Comparison of ENCODE assay signal across 13 cellular contexts in the genomic region with DNA sequence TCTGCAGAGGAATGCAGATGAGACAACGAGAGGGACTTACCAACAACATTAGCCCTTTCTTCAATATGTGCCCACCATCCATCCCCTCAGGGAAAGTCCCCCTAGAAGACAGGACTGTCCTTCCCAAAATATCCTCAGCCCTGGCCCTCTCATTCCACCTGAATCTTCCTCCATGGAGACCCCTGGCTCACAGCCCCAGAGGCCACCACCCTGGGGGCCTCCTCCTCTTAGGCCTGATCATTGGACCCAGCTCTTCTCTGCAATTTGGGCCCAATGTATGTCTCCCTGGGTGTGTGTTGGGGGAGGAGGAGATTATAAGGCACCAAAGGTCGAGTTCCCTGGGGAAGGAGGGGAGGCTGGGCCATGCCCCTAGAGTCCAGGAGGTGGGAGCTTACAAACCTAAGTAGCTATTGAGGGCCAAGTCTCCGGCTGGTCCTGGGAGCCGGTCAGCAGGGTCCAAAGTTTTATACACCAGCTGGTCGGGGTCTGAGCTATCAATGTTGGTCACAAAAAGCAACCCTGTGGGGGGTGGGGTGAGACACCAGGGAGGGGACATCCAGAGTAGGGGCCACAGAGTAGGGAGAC.
"Had no signal": no experiment of that assay in that cellular context is flagged by ENCODE, and none has a peak within 500 bp of the region (broad histone marks: within the 10 kb centered on the region; RNA-seq: fewer than 3 reads in every experiment).

No MANE protein-coding gene starts in this region.

- H3K36me3 ChIP-seq: colonic mucosa, prostate gland had no signal

- H3K9me3 Mint-ChIP-seq: activated CD4-positive, alpha-beta memory T cell treated with anti-CD3 and anti-CD28 coated beads for 36 hours; activated T-cell treated with anti-CD3 and anti-CD28 coated beads, Interleukin-2, amount 50 U/mL, for 4 hours; immature natural killer cell; naive thymus-derived CD8-positive, alpha-beta T cell; T-cell had no signal

- H3K4me1 ChIP-seq: colonic mucosa, prostate gland had no signal

- H3K27ac Mint-ChIP-seq: activated CD4-positive, alpha-beta memory T cell treated with anti-CD3 and anti-CD28 coated beads for 36 hours; T-cell had no signal

- H3K27ac ChIP-seq: cardiac muscle cell, colonic mucosa, prostate gland had no signal

- H3K27me3 ChIP-seq: cardiac muscle cell, colonic mucosa had no signal

- ATAC-seq: activated T-cell treated with anti-CD3 and anti-CD28 coated beads, Interleukin-2, amount 50 U/mL, for 4 hours; mucosa of descending colon; naive thymus-derived CD8-positive, alpha-beta T cell; T-cell had no signal

- H3K4me3 ChIP-seq: cardiac muscle cell, colonic mucosa, mucosa of descending colon, prostate gland had no signal

- DNase-seq: activated CD4-positive, alpha-beta memory T cell treated with anti-CD3 and anti-CD28 coated beads for 36 hours; activated gamma-delta T cell treated with Interleukin-2 at 50 U/mL for 16 hours; activated T-cell treated with anti-CD3 and anti-CD28 coated beads, Interleukin-2, amount 50 U/mL, for 4 hours; colonic mucosa; effector CD8-positive, alpha-beta T cell; immature natural killer cell; T-cell; T1000; trophoblast cell had no signal

- H3K4me1 Mint-ChIP-seq: immature natural killer cell, T-cell had no signal

- H3K9me3 ChIP-seq: colonic mucosa, mucosa of descending colon, prostate gland had no signal

- H3K4me3 Mint-ChIP-seq: activated CD4-positive, alpha-beta memory T cell treated with anti-CD3 and anti-CD28 coated beads for 36 hours; activated T-cell treated with anti-CD3 and anti-CD28 coated beads, Interleukin-2, amount 50 U/mL, for 4 hours; immature natural killer cell; naive thymus-derived CD8-positive, alpha-beta T cell; T-cell had no signal

- H3K27me3 Mint-ChIP-seq: activated CD4-positive, alpha-beta memory T cell treated with anti-CD3 and anti-CD28 coated beads for 36 hours; naive thymus-derived CD8-positive, alpha-beta T cell had no signal

- H3K36me3 Mint-ChIP-seq: activated CD4-positive, alpha-beta memory T cell treated with anti-CD3 and anti-CD28 coated beads for 36 hours; immature natural killer cell; naive thymus-derived CD8-positive, alpha-beta T cell; T-cell had no signal
